In the genomic region with DNA sequence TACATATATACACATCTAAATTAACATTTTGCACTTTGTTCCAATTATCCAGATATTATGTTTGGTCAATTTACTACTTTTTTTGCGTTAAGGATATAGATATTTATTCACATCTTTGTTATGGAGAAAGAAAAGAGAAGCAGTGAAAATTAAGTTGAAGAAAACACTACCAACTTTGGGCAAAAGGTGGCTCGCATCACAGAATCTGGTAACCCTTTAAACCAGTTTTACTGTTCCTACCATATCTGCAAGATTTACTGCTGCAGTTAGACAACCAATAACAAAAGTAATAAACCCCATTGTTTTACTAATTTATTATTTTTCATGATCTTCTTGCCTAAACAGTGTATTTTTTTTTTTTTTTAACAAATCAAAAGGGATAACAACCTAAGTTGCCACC, we compare ENCODE assay signal across 16 cellular contexts.
"Had no signal": no experiment of that assay in that cellular context is flagged by ENCODE, and none has a peak within 500 bp of the region (broad histone marks: within the 10 kb centered on the region; RNA-seq: fewer than 3 reads in every experiment).

No MANE protein-coding gene starts in this region.

- H3K27ac ChIP-seq: cardiac muscle cell, lower lobe of right lung, prostate gland, testis had no signal

- H3K27me3 Mint-ChIP-seq: naive B cell; stimulated activated naive CD8-positive, alpha-beta T cell treated with anti-CD3 and anti-CD28 coated beads, Interleukin-15, amount 100 ng/mL, for 72 hours had no signal

- H3K9me3 ChIP-seq: lower lobe of right lung, prostate gland, testis had no signal

- H3K4me1 ChIP-seq: prostate gland had no signal

- ATAC-seq: lower lobe of right lung; sciatic nerve; stimulated activated naive CD8-positive, alpha-beta T cell treated with anti-CD3 and anti-CD28 coated beads, Interleukin-15, amount 100 ng/mL, for 72 hours had no signal

- DNase-seq: activated CD4-positive, alpha-beta T cell treated with anti-CD3 and anti-CD28 coated beads, Interleukin-2, amount 50 U/mL, for 4 hours; activated CD4-positive, CD25-positive, alpha-beta regulatory T cell treated with anti-CD3 and anti-CD28 coated beads, Interleukin-2, amount 50 U/mL, for 72 hours; activated naive CD4-positive, alpha-beta T cell; cortex of kidney; effector CD8-positive, alpha-beta T cell; hypothalamus; lower lobe of right lung; naive B cell; occipital lobe; stimulated activated CD4-positive, alpha-beta T cell treated with anti-CD3 and anti-CD28 coated beads, Interleukin-4, amount 100 ng/mL, for 1 hour; stimulated activated CD8-positive, alpha-beta memory T cell treated with anti-CD3 and anti-CD28 coated beads, Interleukin-4, amount 100 ng/mL, for 48 hours; stimulated activated naive CD8-positive, alpha-beta T cell treated with anti-CD3 and anti-CD28 coated beads, Interleukin-15, amount 100 ng/mL, for 72 hours; testis had no signal

- H3K36me3 ChIP-seq: cardiac muscle cell, prostate gland had no signal

- H3K27me3 ChIP-seq: cardiac muscle cell, testis had no signal

- H3K27ac Mint-ChIP-seq: naive B cell; stimulated activated naive CD8-positive, alpha-beta T cell treated with anti-CD3 and anti-CD28 coated beads, Interleukin-15, amount 100 ng/mL, for 72 hours had no signal

- H3K4me3 Mint-ChIP-seq: naive B cell; stimulated activated naive CD8-positive, alpha-beta T cell treated with anti-CD3 and anti-CD28 coated beads, Interleukin-15, amount 100 ng/mL, for 72 hours had no signal

- H3K4me3 ChIP-seq: cardiac muscle cell, lower lobe of right lung, prostate gland, testis had no signal
